In the genomic region with DNA sequence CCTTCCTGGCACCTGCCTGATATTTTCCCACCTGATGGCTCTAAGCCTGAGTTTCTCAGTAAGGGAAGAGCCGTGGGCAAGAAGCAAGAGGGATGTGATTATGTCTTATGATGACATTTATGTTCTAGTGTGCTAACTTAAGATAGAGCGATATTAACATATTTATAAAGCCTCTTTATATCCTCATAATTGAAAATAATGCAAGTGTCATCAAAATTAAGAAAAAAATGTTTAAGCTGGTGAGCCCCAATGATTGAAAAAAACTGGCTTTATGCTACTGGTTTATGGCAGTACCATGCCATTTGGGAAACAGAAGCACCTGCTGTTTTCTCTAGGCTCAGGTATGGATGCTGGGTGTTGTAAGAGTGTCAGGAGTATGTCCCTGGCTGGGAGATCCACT, we compare ENCODE assay signal across 19 cellular contexts.
A peak's percentile ranks its signal among the peaks of the same experiment; 100 is the strongest.
DNase-seq lines count a peak whose midpoint lies in the region; ATAC-seq, FAIRE-seq and TF ChIP-seq lines count a peak whose summit lies in the region.
"Had no signal": no experiment of that assay in that cellular context is flagged by ENCODE, and none has a peak within 500 bp of the region (broad histone marks: within the 10 kb centered on the region; RNA-seq: fewer than 3 reads in every experiment).

No MANE protein-coding gene starts in this region.

- TF ChIP-seq EP300 in HepG2 (IDR thresholded peaks at IDR 0.05; ENCODE audit: low read depth in 2 of 2, low read length in 2 of 2) (no peak), HepG2 (CRISPR knock-in tag; IDR thresholded peaks at IDR 0.05; ENCODE audit: borderline replicate concordance) (no peak), K562 (IDR thresholded peaks at IDR 0.05; ENCODE audit: low read length) (no peak)

- H4K20me1 ChIP-seq in HepG2 (ENCODE audit: insufficient read depth, low read length) = no peaks in the 10 kb centered on the region
- H4K20me1 ChIP-seq in K562 (replicated peaks; ENCODE audit: control insufficient read depth, insufficient read depth, low read length) = no peaks in the 10 kb centered on the region; the same call in 1 of the 2 replicates

- TF ChIP-seq CTCF in HepG2 (CRISPR knock-in tag; IDR thresholded peaks at IDR 0.05) = no peak
- TF ChIP-seq CTCF in right lobe of liver (IDR thresholded peaks at IDR 0.05) = no peak
- no peak for TF ChIP-seq CTCF in K562 (IDR thresholded peaks at IDR 0.05 in 2 of 3, conservative IDR thresholded peaks at IDR 0.05 in 1 of 3; ENCODE audit: insufficient read depth in 2 of 3, low read depth in 1 of 3, low read length in 3 of 3)

- no TSS peak for BruUV-seq in HepG2 (replicated peaks; lab: Mats Ljungman, UMichigan)
- BruUV-seq in K562 (replicated peaks; lab: Mats Ljungman, UMichigan) = no TSS peak

- H3K9me1 ChIP-seq in K562 (ENCODE audit: control insufficient read depth, insufficient read depth, low read length) = peaks cover 2% of the 10 kb centered on the region

- H3K27ac ChIP-seq in HepG2 (ENCODE audit: extremely low read length, insufficient read depth, low read length) = no peak overlapping the region
- H3K27ac ChIP-seq in right lobe of liver = no peak overlapping the region
- no peak overlapping the region for H3K27ac ChIP-seq in K562 (ENCODE audit: extremely low read depth, low read depth, low read length)
- H3K27ac ChIP-seq: C4-2B, HL-60 had no signal

- intact Hi-C loops in HepG2 (cut with micrococcal nuclease; ENCODE audit: unreplicated experiment) = no loop called here
- intact Hi-C loops in right lobe of liver (cut with DNase I) = no loop called here
- intact Hi-C loops in K562 (cut with micrococcal nuclease) = no loop called here
- intact Hi-C loops in head of caudate nucleus (cut with DNase I) = no loop called here

- H3K9ac ChIP-seq in HepG2 (ENCODE audit: insufficient read depth, low read depth, low read length) (no peak overlapping the region), K562 (ENCODE audit: insufficient read depth in 1 of 2, low read depth in 2 of 2, low read length in 2 of 2) (no peak overlapping the region)

- 91% methylated on average over 2 of the region's 2 CpGs for WGBS in HepG2 (ENCODE audit: low lambda C conversion rate)
- 91% methylated on average over 2 of the region's 2 CpGs for WGBS in right lobe of liver (ENCODE audit: insufficient coverage, low coverage, low lambda C conversion rate, missing lambda C conversion rate)
- 4% methylated on average over 2 of the region's 2 CpGs for WGBS in K562 (ENCODE audit: insufficient coverage, low coverage, missing lambda C conversion rate)

- no peak for TF ChIP-seq RAD21 in HepG2 (CRISPR knock-in tag; IDR thresholded peaks at IDR 0.05)
- no peak for TF ChIP-seq RAD21 in K562 (CRISPR knock-in tag; conservative IDR thresholded peaks at IDR 0.05 in 1 of 2, IDR thresholded peaks at IDR 0.05 in 1 of 2)

- in situ Hi-C loops in HepG2 (cut with HindIII; ENCODE audit: extremely low pct_ligation_motif_present, low pct_unique_long_range_greater_than_20kb) = no loop called here
- in situ Hi-C loops in K562 (cut with MboI) = no loop called here

- POLR2A ChIA-PET in HepG2 (lab: Yijun Ruan, JAX) (no interaction called here), K562 (lab: Yijun Ruan, JAX) (no interaction called here)

- H3K79me2 ChIP-seq in HepG2 (ENCODE audit: insufficient read depth, low read length) = no peaks in the 10 kb centered on the region
- no peaks in the 10 kb centered on the region for H3K79me2 ChIP-seq in K562 (ENCODE audit: control insufficient read depth, insufficient read depth, low read length)

- H3K4me2 ChIP-seq in HepG2 (ENCODE audit: low read depth, low read length) (no peak overlapping the region), K562 (ENCODE audit: insufficient read depth, low read length) (no peak overlapping the region)
- H3K4me2 ChIP-seq: GM23338 had no signal

- CTCF ChIA-PET in HepG2 (lab: Yijun Ruan, JAX; ENCODE audit: low intra/inter-chr PET ratio, low total read pairs) = no interaction called here
- CTCF ChIA-PET in K562 (lab: Yijun Ruan, JAX; ENCODE audit: low intra/inter-chr PET ratio) = no interaction called here

- H3K36me3 ChIP-seq in HepG2 (replicated peaks in 1 of 2; ENCODE audit: control insufficient read depth in 1 of 2, insufficient read depth in 2 of 2, low read length in 2 of 2) (no peaks in the 10 kb centered on the region), right lobe of liver (no peaks in the 10 kb centered on the region), K562 (ENCODE audit: control insufficient read depth, insufficient read depth, low read length) (no peaks in the 10 kb centered on the region)

- H3K27me3 ChIP-seq in HepG2 (ENCODE audit: control insufficient read depth in 1 of 2, insufficient read depth in 2 of 2, low read length in 2 of 2) (no peaks in the 10 kb centered on the region), right lobe of liver (no peaks in the 10 kb centered on the region), K562 (ENCODE audit: control insufficient read depth in 2 of 2, insufficient read depth in 2 of 2, low read length in 2 of 2) (peaks cover 0 to 12% of the 10 kb centered on the region in 2 experiments; a peak in 3 of 5 replicates)

- H3K4me3 ChIP-seq in HepG2 (replicated peaks in 1 of 3; ENCODE audit: insufficient read depth in 1 of 3, low read depth in 2 of 3, low read length in 3 of 3) = no peak overlapping the region
- no peak overlapping the region for H3K4me3 ChIP-seq in right lobe of liver
- H3K4me3 ChIP-seq in K562 = no peak overlapping the region
- H3K4me3 ChIP-seq: GM23338 had no signal

- H2AFZ ChIP-seq in HepG2 (ENCODE audit: low read length) (no peak overlapping the region), K562 (ENCODE audit: low read depth, low read length) (no peak overlapping the region)
- H2AFZ ChIP-seq: GM23338 had no signal

- FAIRE-seq in HepG2 (lab: Jason Lieb, UNC) (no peak), K562 (lab: Jason Lieb, UNC) (no peak), urothelium cell line (lab: Jason Lieb, UNC) (peak; percentile 20)
- FAIRE-seq: D721Med, G401.6, GM12891, GM19239, H54 had no signal

- DNase-seq in HepG2 (ENCODE audit: low spot score) = no peak
- no peak for DNase-seq in right lobe of liver
- no peak for DNase-seq in K562 (ENCODE audit: extremely low read depth in 1 of 4, low spot score in 3 of 4)
- DNase-seq in urothelium cell line (ENCODE audit: low spot score) = no peak
- no peak for DNase-seq in head of caudate nucleus
- no peak for DNase-seq in effector CD4-positive, alpha-beta T cell
- DNase-seq: 8988T; Caco-2; CD4-positive, alpha-beta T cell; HCEC 1CT had no signal

- no peak for TF ChIP-seq POLR2A in HepG2 (IDR thresholded peaks at IDR 0.05; ENCODE audit: insufficient read depth in 1 of 2, low read depth in 2 of 2, low read length in 2 of 2)
- no peak for TF ChIP-seq POLR2A in right lobe of liver (IDR thresholded peaks at IDR 0.05)
- TF ChIP-seq POLR2A in K562 (conservative IDR thresholded peaks at IDR 0.05) = no peak

- H3K9me3 ChIP-seq in HepG2 (ENCODE audit: low read length) (no peaks in the 10 kb centered on the region), right lobe of liver (no peaks in the 10 kb centered on the region), K562 (replicated peaks; ENCODE audit: control insufficient read depth, insufficient read depth, low read depth, low read length) (no peaks in the 10 kb centered on the region)
- H3K9me3 ChIP-seq: Caco-2 had no signal

- H3K4me1 ChIP-seq in HepG2 (ENCODE audit: insufficient read depth, low read length) = no peaks in the 10 kb centered on the region
- H3K4me1 ChIP-seq in right lobe of liver = no peaks in the 10 kb centered on the region
- H3K4me1 ChIP-seq in K562 (replicated peaks in 1 of 2; ENCODE audit: control insufficient read depth in 2 of 2, insufficient read depth in 2 of 2, low read length in 2 of 2) = no peaks in the 10 kb centered on the region

- ATAC-seq in HepG2 = no peak
- ATAC-seq in right lobe of liver = no peak
- ATAC-seq in K562 = no peak
- no peak for ATAC-seq in GM21526 (IDR thresholded peaks at IDR 0.05; ENCODE audit: low FRiP score, unreplicated experiment)
- ATAC-seq: GM23338 had no signal

TF ChIP-seq in HepG2, 621 proteins besides CTCF, POLR2A, EP300 and RAD21:
- TF ChIP-seq MAFF (IDR thresholded peaks at IDR 0.05; ENCODE audit: low read depth, low read length) (peak; percentile 53; the same call in 1 of the 2 replicates), MAFK (conservative IDR thresholded peaks at IDR 0.05 in 1 of 2, IDR thresholded peaks at IDR 0.05 in 1 of 2; ENCODE audit: low read length in 2 of 2) (peak; percentile 40 to 78; a peak in 2 of 4 replicates), ZNF619 (CRISPR knock-in tag; IDR thresholded peaks at IDR 0.05) (no peak)
- TF ChIP-seq, protein P1, sequence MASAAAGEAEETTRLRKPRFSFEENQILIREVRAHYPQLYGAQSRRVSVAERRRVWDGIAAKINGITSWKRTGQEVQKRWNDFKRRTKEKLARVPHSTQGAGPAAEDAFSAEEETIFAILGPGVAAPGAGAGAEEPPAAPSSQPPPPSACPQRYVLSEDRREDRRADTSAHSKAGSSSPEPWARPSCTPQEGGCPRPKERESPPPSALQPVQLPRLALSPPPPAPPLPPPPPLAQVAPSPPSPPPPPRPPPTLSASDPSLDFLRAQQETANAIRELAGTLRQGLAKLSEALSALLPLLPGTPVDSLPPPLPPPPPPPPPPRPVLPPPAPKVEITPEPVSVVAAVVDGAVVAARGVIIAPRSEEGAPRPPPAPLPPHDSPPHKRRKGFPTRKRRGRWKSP (CRISPR knock-in tag; IDR thresholded peaks at IDR 0.05) = no peak
- TF ChIP-seq, protein P2, sequence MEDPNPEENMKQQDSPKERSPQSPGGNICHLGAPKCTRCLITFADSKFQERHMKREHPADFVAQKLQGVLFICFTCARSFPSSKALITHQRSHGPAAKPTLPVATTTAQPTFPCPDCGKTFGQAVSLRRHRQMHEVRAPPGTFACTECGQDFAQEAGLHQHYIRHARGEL (CRISPR knock-in tag; IDR thresholded peaks at IDR 0.05) = no peak
TF ChIP-seq in HepG2: peak in this region for 2.

TF ChIP-seq in K562, 482 proteins besides CTCF, POLR2A, EP300 and RAD21:
- TF ChIP-seq PCBP2 (IDR thresholded peaks at IDR 0.05; ENCODE audit: low read depth, low read length, poor library complexity, severe bottlenecking) (no peak), ZNF316 (IDR thresholded peaks at IDR 0.05) (peak; percentile 11; the same call in 1 of the 2 replicates)
TF ChIP-seq in K562: peak in this region for 1.
